ENCODE assay signal across 15 cellular contexts in the genomic region with DNA sequence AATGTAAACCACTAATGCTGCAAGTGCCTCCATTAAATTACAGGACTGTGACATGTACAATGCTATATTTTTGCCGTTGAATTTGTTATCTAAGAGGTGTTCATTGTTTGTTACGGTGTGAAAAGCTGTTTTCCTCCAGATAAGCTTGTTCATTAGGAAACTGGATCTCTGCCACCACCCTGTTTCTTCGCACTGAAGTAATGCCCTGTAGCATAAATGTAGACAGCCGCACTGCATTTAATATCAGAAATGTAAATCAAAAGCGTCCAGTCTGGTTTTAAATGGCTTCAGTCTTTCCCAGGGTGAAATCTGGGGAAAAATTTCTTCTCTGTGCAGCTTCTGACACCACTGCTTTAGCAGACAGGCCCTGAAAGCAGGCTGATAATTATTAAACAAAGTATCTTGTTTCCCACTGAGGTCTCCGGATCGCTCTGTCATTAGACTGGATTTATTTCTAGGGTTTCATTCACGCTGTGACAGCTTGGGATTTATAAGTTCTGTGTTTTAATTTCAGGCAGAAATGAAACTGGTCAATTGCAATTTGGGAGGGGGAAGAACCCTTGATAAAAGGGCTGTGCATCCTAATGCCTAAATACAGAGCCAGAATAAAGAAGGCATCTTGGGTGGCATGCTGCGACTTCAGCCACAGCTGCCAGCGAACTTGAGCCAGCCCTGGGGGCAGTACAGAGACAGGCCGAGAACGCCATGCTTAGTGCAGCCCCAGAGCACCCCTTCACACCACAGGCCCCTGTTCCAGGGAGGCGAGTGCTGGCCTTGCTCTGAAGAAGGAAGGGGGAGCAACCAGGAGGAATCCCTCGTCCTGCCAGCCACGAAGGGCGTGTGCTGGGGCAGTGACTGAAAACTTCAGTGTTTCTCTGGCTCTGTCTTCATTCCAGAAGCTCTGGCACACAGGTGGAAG.
DNase-seq lines count a peak whose midpoint lies in the region; ATAC-seq and TF ChIP-seq lines count a peak whose summit lies in the region.
"Had no signal": no experiment of that assay in that cellular context is flagged by ENCODE, and none has a peak within 500 bp of the region (broad histone marks: within the 10 kb centered on the region; RNA-seq: fewer than 3 reads in every experiment).

No MANE protein-coding gene starts in this region.

- peak in 3 of 4 donors; percentile 48 to 69 (median 67) for ATAC-seq in psoas muscle
- no peak for ATAC-seq in activated CD8-positive, alpha-beta memory T cell treated with anti-CD3 and anti-CD28 coated beads, Interleukin-2, amount 10 ng/mL, durations not matched to agents 7 days and 5 days
- ATAC-seq: T-cell had no signal

- H3K4me3 ChIP-seq in hepatocyte (no peak overlapping the region), psoas muscle (no peak overlapping the region), thyroid gland (replicated peaks in 1 of 3) (no peak overlapping the region)
- H3K4me3 ChIP-seq: ascending aorta had no signal

- H3K27me3 Mint-ChIP-seq in activated CD8-positive, alpha-beta memory T cell treated with anti-CD3 and anti-CD28 coated beads, Interleukin-2, amount 10 ng/mL, durations not matched to agents 7 days and 5 days, result peaks cover 12% of the 10 kb centered on the region
- H3K27me3 Mint-ChIP-seq: activated B cell treated with CpG ODN at 0.5 μM for 24 hours, T-cell had no signal

- H2AFZ ChIP-seq in hepatocyte, result peak overlapping the region; percentile 25

- no peaks in the 10 kb centered on the region for H3K9me2 ChIP-seq in hepatocyte (replicated peaks; ENCODE audit: insufficient read depth)

- H3K36me3 ChIP-seq in hepatocyte (replicated peaks; ENCODE audit: insufficient read depth, low read depth) (no peaks in the 10 kb centered on the region), psoas muscle (ENCODE audit: insufficient read depth in 1 of 2, low read depth in 1 of 2) (no peaks in the 10 kb centered on the region), thyroid gland (no peaks in the 10 kb centered on the region)
- H3K36me3 ChIP-seq: ascending aorta had no signal

- intact Hi-C loops in psoas muscle (cut with DNase I) (no loop called here), thyroid gland (cut with DNase I) (no loop called here)

- TF ChIP-seq CTCF in hepatocyte (IDR thresholded peaks at IDR 0.05; ENCODE audit: poor library complexity), result no peak
- TF ChIP-seq CTCF in psoas muscle (IDR thresholded peaks at IDR 0.05), result no peak
- TF ChIP-seq CTCF in thyroid gland (IDR thresholded peaks at IDR 0.05), result no peak

- H3K9me3 ChIP-seq in hepatocyte (ENCODE audit: low read depth), result no peaks in the 10 kb centered on the region
- no peaks in the 10 kb centered on the region for H3K9me3 ChIP-seq in psoas muscle
- H3K9me3 ChIP-seq in thyroid gland, result no peaks in the 10 kb centered on the region
- H3K9me3 ChIP-seq: ascending aorta had no signal

- H3K4me1 ChIP-seq in hepatocyte (ENCODE audit: insufficient read depth), result peaks cover 48% of the 10 kb centered on the region
- peaks cover 14% of the 10 kb centered on the region for H3K4me1 ChIP-seq in psoas muscle
- H3K4me1 ChIP-seq in thyroid gland, result no peaks in the 10 kb centered on the region
- H3K4me1 ChIP-seq: ascending aorta had no signal

- H3K36me3 Mint-ChIP-seq in activated CD8-positive, alpha-beta memory T cell treated with anti-CD3 and anti-CD28 coated beads, Interleukin-2, amount 10 ng/mL, durations not matched to agents 7 days and 5 days, result no peaks in the 10 kb centered on the region
- H3K36me3 Mint-ChIP-seq: T-cell had no signal

- DNase-seq in HEK293T (ENCODE audit: extremely low spot score), result no peak
- DNase-seq in NCI-H524 treated with DMSO at 0.1 percent for 48 hours (lab: John Stamatoyannopoulos, UW), result peak; percentile 88
- no peak for DNase-seq in hepatocyte (ENCODE audit: low spot score)
- no peak for DNase-seq in psoas muscle
- no peak for DNase-seq in GF-D8 (lab: John Stamatoyannopoulos, UW)
- DNase-seq in activated CD8-positive, alpha-beta memory T cell treated with anti-CD3 and anti-CD28 coated beads, Interleukin-2, amount 10 ng/mL, durations not matched to agents 7 days and 5 days, result no peak
- no peak for DNase-seq in thyroid gland
- DNase-seq: activated B cell treated with CpG ODN at 0.5 μM for 24 hours; activated gamma-delta T cell; head of caudate nucleus; KG1; NCI-H748 treated with DMSO at 0.1 percent for 48 hours; stimulated activated CD4-positive, alpha-beta T cell treated with anti-CD3 and anti-CD28 coated beads, Interleukin-15, amount 100 ng/mL, for 24 hours had no signal

- H3K27ac ChIP-seq in hepatocyte (peak overlapping the region; percentile 58), psoas muscle (no peak overlapping the region), thyroid gland (no peak overlapping the region)
- H3K27ac ChIP-seq: ascending aorta had no signal

- no peak overlapping the region for H3K4me3 Mint-ChIP-seq in activated CD8-positive, alpha-beta memory T cell treated with anti-CD3 and anti-CD28 coated beads, Interleukin-2, amount 10 ng/mL, durations not matched to agents 7 days and 5 days
- H3K4me3 Mint-ChIP-seq: activated B cell treated with CpG ODN at 0.5 μM for 24 hours, T-cell had no signal

- no peak overlapping the region for H3K27ac Mint-ChIP-seq in activated CD8-positive, alpha-beta memory T cell treated with anti-CD3 and anti-CD28 coated beads, Interleukin-2, amount 10 ng/mL, durations not matched to agents 7 days and 5 days
- H3K27ac Mint-ChIP-seq: activated B cell treated with CpG ODN at 0.5 μM for 24 hours, T-cell had no signal

- no peaks in the 10 kb centered on the region for H3K9me3 Mint-ChIP-seq in activated CD8-positive, alpha-beta memory T cell treated with anti-CD3 and anti-CD28 coated beads, Interleukin-2, amount 10 ng/mL, durations not matched to agents 7 days and 5 days (ENCODE audit: low read depth)
- H3K9me3 Mint-ChIP-seq: activated B cell treated with CpG ODN at 0.5 μM for 24 hours, T-cell had no signal

- H3K27me3 ChIP-seq in hepatocyte (no peaks in the 10 kb centered on the region), psoas muscle (ENCODE audit: insufficient read depth in 3 of 3, low read length in 2 of 3) (no peaks in the 10 kb centered on the region), thyroid gland (no peaks in the 10 kb centered on the region)
- H3K27me3 ChIP-seq: ascending aorta had no signal

- no peaks in the 10 kb centered on the region for H3K4me1 Mint-ChIP-seq in activated CD8-positive, alpha-beta memory T cell treated with anti-CD3 and anti-CD28 coated beads, Interleukin-2, amount 10 ng/mL, durations not matched to agents 7 days and 5 days
- H3K4me1 Mint-ChIP-seq: activated B cell treated with CpG ODN at 0.5 μM for 24 hours had no signal

- CTCF ChIA-PET in HEK293T (lab: Yijun Ruan, JAX), result interaction anchor here (0.6 to 1.7 kb wide), 7 partner anchors 11 to 1150 kb away, joined by 3 to 6 read pairs (median 3); no protein-coding TSS in a partner anchor
- CTCF ChIA-PET in activated CD8-positive, alpha-beta memory T cell treated with anti-CD3 and anti-CD28 coated beads, Interleukin-2, amount 10 ng/mL, durations not matched to agents 7 days and 5 days (lab: Charles Lee), result interaction anchor here (1.1 kb wide), 1 partner anchor 114 kb away, joined by 5 read pairs; no protein-coding TSS in a partner anchor

- H3K4me2 ChIP-seq in hepatocyte, result peak overlapping the region; percentile 33

- no peak for TF ChIP-seq POLR2A in thyroid gland (IDR thresholded peaks at IDR 0.05)

- POLR2A ChIA-PET in HEK293T (lab: Yijun Ruan, JAX), result interaction anchor here (1.6 to 2.4 kb wide), 2 partner anchors 47 to 110 kb away, joined by 3 to 5 read pairs; no protein-coding TSS in a partner anchor

- no peaks in the 10 kb centered on the region for H3K79me2 ChIP-seq in hepatocyte

- no peaks in the 10 kb centered on the region for H4K20me1 ChIP-seq in hepatocyte (ENCODE audit: insufficient read depth, poor library complexity, severe bottlenecking)

- 58% methylated on average over 16 of the region's 16 CpGs for WGBS in hepatocyte (ENCODE audit: low lambda C conversion rate, missing lambda C conversion rate)
- 48 to 73% (median 49%) methylated on average over 16 of the region's 16 CpGs for WGBS in psoas muscle, 3 donors
- 90 to 95% methylated on average over 15 to 16 of the region's 16 CpGs for WGBS in thyroid gland, 2 donors

TF ChIP-seq in HEK293T, 16 proteins besides CTCF, POLR2A, EP300 and RAD21:
- no peak for TF ChIP-seq SP1 (IDR thresholded peaks at IDR 0.05)
- TF ChIP-seq TARDBP (IDR thresholded peaks at IDR 0.05), result no peak
- TF ChIP-seq, protein P1, sequence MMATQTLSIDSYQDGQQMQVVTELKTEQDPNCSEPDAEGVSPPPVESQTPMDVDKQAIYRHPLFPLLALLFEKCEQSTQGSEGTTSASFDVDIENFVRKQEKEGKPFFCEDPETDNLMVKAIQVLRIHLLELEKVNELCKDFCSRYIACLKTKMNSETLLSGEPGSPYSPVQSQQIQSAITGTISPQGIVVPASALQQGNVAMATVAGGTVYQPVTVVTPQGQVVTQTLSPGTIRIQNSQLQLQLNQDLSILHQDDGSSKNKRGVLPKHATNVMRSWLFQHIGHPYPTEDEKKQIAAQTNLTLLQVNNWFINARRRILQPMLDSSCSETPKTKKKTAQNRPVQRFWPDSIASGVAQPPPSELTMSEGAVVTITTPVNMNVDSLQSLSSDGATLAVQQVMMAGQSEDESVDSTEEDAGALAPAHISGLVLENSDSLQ (IDR thresholded peaks at IDR 0.05), result peak; percentile 86
